ENCODE assay signal across 1 cellular context in the genomic region with DNA sequence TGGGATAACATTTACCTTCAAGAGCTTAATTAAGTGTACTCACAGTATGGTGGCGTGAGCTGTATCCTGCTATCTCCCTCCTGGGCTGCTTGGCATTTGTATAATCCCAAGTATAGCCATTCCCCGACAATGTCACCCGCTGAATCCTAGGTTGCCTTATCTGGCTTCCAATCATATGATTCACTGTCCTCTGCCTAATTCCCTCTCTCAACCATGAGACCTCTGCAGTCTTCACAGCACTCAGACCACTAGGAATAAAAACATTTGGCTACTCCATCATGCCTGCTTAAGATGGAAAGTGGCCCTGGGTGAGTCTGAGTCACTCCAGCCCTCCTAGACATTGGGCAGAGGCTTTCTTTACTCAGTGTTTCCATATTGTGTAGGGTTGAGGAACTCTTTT.
TF ChIP-seq lines count a peak whose summit lies in the region.

No MANE protein-coding gene starts in this region.

TF ChIP-seq in K562, 482 proteins besides CTCF, POLR2A, EP300 and RAD21 (continued from another document):
- peak; percentile 73 for TF ChIP-seq FOSL1 (tag; conservative IDR thresholded peaks at IDR 0.05)
TF ChIP-seq in K562: peak in this region for 1.
